ENCODE assay signal across 1 cellular context in genomic region chr5:62385136-62385535, GRCh38.
TF ChIP-seq lines count a peak whose summit lies in the region.

No MANE protein-coding gene starts in this region.

TF ChIP-seq in SK-N-SH treated with all-trans-retinoic acid at 6 μM for 48 hours, 23 proteins besides CTCF, POLR2A, EP300 and RAD21 (continued from another document):
- no peak for TF ChIP-seq TSHZ2 (CRISPR knock-in tag; IDR thresholded peaks at IDR 0.05)
- TF ChIP-seq ZNF8 (CRISPR knock-in tag; IDR thresholded peaks at IDR 0.05) = no peak
- no peak for TF ChIP-seq BACH2 (CRISPR knock-in tag; IDR thresholded peaks at IDR 0.05; ENCODE audit: borderline replicate concordance)
